In genomic region chr20:49508435-49509199, GRCh38 we compare ENCODE assay signal across 8 cellular contexts. TPM values are rescaled to one million over a fixed set of nuclear protein-coding genes. Genes with fewer than 3 reads are reported as not detected.
A peak's percentile ranks its signal among the peaks of the same experiment; 100 is the strongest.
DNase-seq lines count a peak whose midpoint lies in the region; ATAC-seq and TF ChIP-seq lines count a peak whose summit lies in the region.

No MANE protein-coding gene starts in this region.

- H3K4me3 Mint-ChIP-seq in progenitor cell of endocrine pancreas (ENCODE audit: low read depth), result no peak overlapping the region

- H3K27me3 ChIP-seq in heart right ventricle, result peaks cover 0 to 15% (median 7%) of the 10 kb centered on the region in 7 donors
- no peaks in the 10 kb centered on the region for H3K27me3 ChIP-seq in right atrium auricular region

- H3K27ac Mint-ChIP-seq in progenitor cell of endocrine pancreas, result no peak overlapping the region

- no peaks in the 10 kb centered on the region for H3K27me3 Mint-ChIP-seq in progenitor cell of endocrine pancreas

- intact Hi-C loops in heart right ventricle (cut with DNase I), result loop anchor here in 6 of 10 donors (1.0 to 5.0 kb wide), 3 partner anchors 174 to 176 kb away; no protein-coding TSS in a partner anchor

- no peak overlapping the region for H3K27ac ChIP-seq in heart right ventricle
- H3K27ac ChIP-seq in right atrium auricular region, result no peak overlapping the region

- H3K4me3 ChIP-seq in heart right ventricle (no peak overlapping the region), right atrium auricular region (no peak overlapping the region)

- peak in 8 of 9 donors; percentile 37 to 69 (median 59) for TF ChIP-seq CTCF in heart right ventricle (IDR thresholded peaks at IDR 0.05)
- peak in 1 of 2 donors; percentile 64 for TF ChIP-seq CTCF in right atrium auricular region (IDR thresholded peaks at IDR 0.05)
- peak; percentile 63 for TF ChIP-seq CTCF in progenitor cell of endocrine pancreas (IDR thresholded peaks at IDR 0.05; ENCODE audit: unreplicated experiment)

- no peaks in the 10 kb centered on the region for H3K4me1 Mint-ChIP-seq in progenitor cell of endocrine pancreas (ENCODE audit: low read depth)

- H3K9me3 Mint-ChIP-seq in progenitor cell of endocrine pancreas (ENCODE audit: low read depth), result no peaks in the 10 kb centered on the region

- DNase-seq in heart right ventricle (no peak), right atrium auricular region (ENCODE audit: low spot score) (no peak), NCI-H1417 treated with DMSO at 0.1 percent for 48 hours (lab: John Stamatoyannopoulos, UW) (peak; percentile 51), fibroblast of gingiva (ENCODE audit: low read depth) (peak; percentile 41), progenitor cell of endocrine pancreas (ENCODE audit: low spot score, unreplicated experiment) (no peak)
- DNase-seq in stimulated activated CD4-positive, alpha-beta T cell treated with anti-CD3 and anti-CD28 coated beads, Interleukin-1b, Interleukin-23, amount 100 ng/mL, for 48 hours, result no peak

- no peaks in the 10 kb centered on the region for H3K36me3 Mint-ChIP-seq in progenitor cell of endocrine pancreas (ENCODE audit: insufficient read depth)

- peaks cover 0 to 43% (median 0%) of the 10 kb centered on the region in 9 donors for H3K36me3 ChIP-seq in heart right ventricle
- H3K36me3 ChIP-seq in right atrium auricular region, result peaks cover 13% of the 10 kb centered on the region

- H3K4me1 ChIP-seq in heart right ventricle (peaks cover 0 to 25% (median 8%) of the 10 kb centered on the region in 9 donors), right atrium auricular region (peaks cover 0 to 19% of the 10 kb centered on the region in 2 donors)

- 58 to 62% methylated on average over 14 of the region's 14 CpGs for WGBS in heart right ventricle, 2 donors

- peak in 3 of 8 donors; percentile 2 to 34 (median 20) for ATAC-seq in heart right ventricle
- ATAC-seq in SK-N-SH treated with all-trans-retinoic acid at 6 μM for 48 hours, result peak; percentile 58
- no peak for ATAC-seq in GM18519 (IDR thresholded peaks at IDR 0.05; ENCODE audit: low FRiP score, unreplicated experiment)

- H3K9me3 ChIP-seq in heart right ventricle (no peaks in the 10 kb centered on the region), right atrium auricular region (no peaks in the 10 kb centered on the region)

TF ChIP-seq in SK-N-SH treated with all-trans-retinoic acid at 6 μM for 48 hours, 23 proteins besides CTCF, POLR2A, EP300 and RAD21:
- TF ChIP-seq TCF4 (CRISPR knock-in tag; IDR thresholded peaks at IDR 0.05; ENCODE audit: borderline replicate concordance), result no peak
- TF ChIP-seq BACH2 (CRISPR knock-in tag; IDR thresholded peaks at IDR 0.05; ENCODE audit: borderline replicate concordance), result no peak
- no peak for TF ChIP-seq ZFP3 (CRISPR knock-in tag; IDR thresholded peaks at IDR 0.05)
- TF ChIP-seq TSHZ2 (CRISPR knock-in tag; IDR thresholded peaks at IDR 0.05), result no peak

RNA-seq across cellular contexts. Expression of gene KCNB1, which starts 26.1 kb away (rescaled TPM):
- total RNA-seq in heart right ventricle (1 to 10 TPM in 8 of 10 donors, under 1 TPM in 2; 0.64 to 4.2 (median 1.2) TPM), right atrium auricular region (1 to 10 TPM; 1.4 to 2.7 TPM), progenitor cell of endocrine pancreas (0.98 and 1.8 TPM in 2 replicates)
- polyA plus RNA-seq in heart right ventricle, result under 1 TPM; 0.80 to 0.99 TPM

RNA-seq across cellular contexts. Expression of gene PTGIS, which starts 59.3 kb away (rescaled TPM):
- total RNA-seq in heart right ventricle, result 10 to 100 TPM in 9 of 10 donors, 1 to 10 TPM in 1; 10.0 to 66.8 (median 23.3) TPM
- 1 to 10 TPM; 6.5 to 7.5 TPM for polyA plus RNA-seq in heart right ventricle
- total RNA-seq in right atrium auricular region, result 100 to 1,000 TPM in 1 of 2 donors, 10 to 100 TPM in 1; 59.8 to 169 TPM
- total RNA-seq in progenitor cell of endocrine pancreas, result 18.4 and 19.3 TPM in 2 replicates

Comparison
In these comparisons a context has a peak if more than half of its experiments do, and no peak if none do; other contexts are left out.
1. DNase-seq: peak in NCI-H1417 treated with DMSO at 0.1 percent for 48 hours (single experiment) and fibroblast of gingiva (single experiment); none in heart right ventricle (0 of 2), right atrium auricular region (single experiment), progenitor cell of endocrine pancreas (single experiment) and stimulated activated CD4-positive, alpha-beta T cell treated with anti-CD3 and anti-CD28 coated beads, Interleukin-1b, Interleukin-23, amount 100 ng/mL, for 48 hours (single experiment).